ENCODE assay signal across 1 cellular context in the genomic region with DNA sequence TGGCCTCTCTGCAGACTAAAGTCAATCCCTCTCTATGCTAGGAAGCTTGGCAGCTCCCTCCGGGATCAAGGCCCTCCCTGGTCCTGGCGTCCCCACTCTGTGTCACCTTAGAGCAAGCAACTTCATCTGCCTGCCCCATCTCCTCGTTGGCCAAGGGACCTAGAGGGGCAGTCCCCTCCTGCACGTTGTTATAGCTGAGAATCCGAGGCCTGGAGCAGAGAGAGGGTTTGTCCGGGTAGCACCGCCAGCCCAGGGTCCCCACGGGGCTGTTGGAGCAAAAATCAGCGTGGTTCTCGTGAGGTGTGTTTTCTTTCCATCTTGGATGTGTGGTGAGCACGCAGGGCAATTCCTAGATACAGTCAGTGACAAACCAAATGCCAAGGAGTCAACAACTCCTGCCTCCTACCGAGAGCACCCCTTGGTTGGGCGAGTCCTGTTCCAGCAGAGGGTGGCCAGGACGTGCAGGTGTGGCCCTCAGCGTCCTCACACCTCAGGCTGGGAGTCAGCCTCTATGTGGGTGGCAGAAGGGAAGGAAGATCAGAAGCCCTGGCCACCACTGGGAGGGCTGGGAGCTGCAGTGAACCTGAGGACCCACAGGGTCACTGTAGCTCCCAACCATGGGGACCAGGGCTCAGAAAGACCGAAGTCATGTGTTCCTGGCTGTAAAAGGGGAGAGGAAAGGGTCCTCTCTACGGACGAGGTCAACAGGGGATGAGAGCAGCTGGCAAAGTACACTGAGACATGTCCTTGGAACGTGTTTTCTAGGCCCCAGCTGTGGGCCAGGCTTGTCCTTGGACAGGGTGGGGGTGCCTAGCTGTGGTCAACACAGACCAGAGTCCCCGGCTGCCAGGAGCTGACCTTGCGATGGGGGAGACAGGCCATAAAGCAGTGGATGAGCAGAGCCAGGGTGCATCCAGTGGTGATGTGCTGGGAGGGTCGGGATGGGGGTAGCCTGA.
TF ChIP-seq lines count a peak whose summit lies in the region.

No MANE protein-coding gene starts in this region.

TF ChIP-seq in HepG2, 621 proteins besides CTCF, POLR2A, EP300 and RAD21 (continued from another document and continues in another):
- no peak for TF ChIP-seq SMC3 (IDR thresholded peaks at IDR 0.05; ENCODE audit: low read length)
- peak; percentile 92 for TF ChIP-seq ZNF205 (CRISPR knock-in tag; IDR thresholded peaks at IDR 0.05)
- TF ChIP-seq SP5 (CRISPR knock-in tag; IDR thresholded peaks at IDR 0.05; ENCODE audit: borderline replicate concordance, low read depth): peak; percentile 75
- TF ChIP-seq, protein P1, sequence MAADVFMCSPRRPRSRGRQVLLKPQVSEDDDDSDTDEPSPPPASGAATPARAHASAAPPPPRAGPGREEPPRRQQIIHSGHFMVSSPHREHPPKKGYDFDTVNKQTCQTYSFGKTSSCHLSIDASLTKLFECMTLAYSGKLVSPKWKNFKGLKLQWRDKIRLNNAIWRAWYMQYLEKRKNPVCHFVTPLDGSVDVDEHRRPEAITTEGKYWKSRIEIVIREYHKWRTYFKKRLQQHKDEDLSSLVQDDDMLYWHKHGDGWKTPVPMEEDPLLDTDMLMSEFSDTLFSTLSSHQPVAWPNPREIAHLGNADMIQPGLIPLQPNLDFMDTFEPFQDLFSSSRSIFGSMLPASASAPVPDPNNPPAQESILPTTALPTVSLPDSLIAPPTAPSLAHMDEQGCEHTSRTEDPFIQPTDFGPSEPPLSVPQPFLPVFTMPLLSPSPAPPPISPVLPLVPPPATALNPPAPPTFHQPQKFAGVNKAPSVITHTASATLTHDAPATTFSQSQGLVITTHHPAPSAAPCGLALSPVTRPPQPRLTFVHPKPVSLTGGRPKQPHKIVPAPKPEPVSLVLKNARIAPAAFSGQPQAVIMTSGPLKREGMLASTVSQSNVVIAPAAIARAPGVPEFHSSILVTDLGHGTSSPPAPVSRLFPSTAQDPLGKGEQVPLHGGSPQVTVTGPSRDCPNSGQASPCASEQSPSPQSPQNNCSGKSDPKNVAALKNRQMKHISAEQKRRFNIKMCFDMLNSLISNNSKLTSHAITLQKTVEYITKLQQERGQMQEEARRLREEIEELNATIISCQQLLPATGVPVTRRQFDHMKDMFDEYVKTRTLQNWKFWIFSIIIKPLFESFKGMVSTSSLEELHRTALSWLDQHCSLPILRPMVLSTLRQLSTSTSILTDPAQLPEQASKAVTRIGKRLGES (CRISPR knock-in tag; IDR thresholded peaks at IDR 0.05; ENCODE audit: borderline replicate concordance): no peak
- peak; percentile 95 for TF ChIP-seq ZBTB7B (CRISPR knock-in tag; IDR thresholded peaks at IDR 0.05)
- no peak for TF ChIP-seq HMGA1 (CRISPR knock-in tag; conservative IDR thresholded peaks at IDR 0.05)
- TF ChIP-seq, protein P2, sequence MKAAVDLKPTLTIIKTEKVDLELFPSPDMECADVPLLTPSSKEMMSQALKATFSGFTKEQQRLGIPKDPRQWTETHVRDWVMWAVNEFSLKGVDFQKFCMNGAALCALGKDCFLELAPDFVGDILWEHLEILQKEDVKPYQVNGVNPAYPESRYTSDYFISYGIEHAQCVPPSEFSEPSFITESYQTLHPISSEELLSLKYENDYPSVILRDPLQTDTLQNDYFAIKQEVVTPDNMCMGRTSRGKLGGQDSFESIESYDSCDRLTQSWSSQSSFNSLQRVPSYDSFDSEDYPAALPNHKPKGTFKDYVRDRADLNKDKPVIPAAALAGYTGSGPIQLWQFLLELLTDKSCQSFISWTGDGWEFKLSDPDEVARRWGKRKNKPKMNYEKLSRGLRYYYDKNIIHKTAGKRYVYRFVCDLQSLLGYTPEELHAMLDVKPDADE (CRISPR knock-in tag; IDR thresholded peaks at IDR 0.05): 0 out of 2 replicates have a peak, but pooled peaks have one; percentile 68
- no peak; the same call in 1 of the 2 replicates for TF ChIP-seq THAP9 (CRISPR knock-in tag; IDR thresholded peaks at IDR 0.05; ENCODE audit: borderline replicate concordance)
- TF ChIP-seq, protein P3, sequence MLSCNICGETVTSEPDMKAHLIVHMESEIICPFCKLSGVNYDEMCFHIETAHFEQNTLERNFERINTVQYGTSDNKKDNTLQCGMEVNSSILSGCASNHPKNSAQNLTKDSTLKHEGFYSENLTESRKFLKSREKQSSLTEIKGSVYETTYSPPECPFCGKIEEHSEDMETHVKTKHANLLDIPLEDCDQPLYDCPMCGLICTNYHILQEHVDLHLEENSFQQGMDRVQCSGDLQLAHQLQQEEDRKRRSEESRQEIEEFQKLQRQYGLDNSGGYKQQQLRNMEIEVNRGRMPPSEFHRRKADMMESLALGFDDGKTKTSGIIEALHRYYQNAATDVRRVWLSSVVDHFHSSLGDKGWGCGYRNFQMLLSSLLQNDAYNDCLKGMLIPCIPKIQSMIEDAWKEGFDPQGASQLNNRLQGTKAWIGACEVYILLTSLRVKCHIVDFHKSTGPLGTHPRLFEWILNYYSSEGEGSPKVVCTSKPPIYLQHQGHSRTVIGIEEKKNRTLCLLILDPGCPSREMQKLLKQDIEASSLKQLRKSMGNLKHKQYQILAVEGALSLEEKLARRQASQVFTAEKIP (CRISPR knock-in tag; IDR thresholded peaks at IDR 0.05; ENCODE audit: borderline replicate concordance): no peak
- no peak for TF ChIP-seq ZNF850 (CRISPR knock-in tag; conservative IDR thresholded peaks at IDR 0.05)
- TF ChIP-seq ZNF547 (CRISPR knock-in tag; IDR thresholded peaks at IDR 0.05): 0 out of 2 replicates have a peak, but pooled peaks have one; percentile 40
- no peak for TF ChIP-seq ZNF589 (CRISPR knock-in tag; conservative IDR thresholded peaks at IDR 0.05)
- TF ChIP-seq CC2D1A (CRISPR knock-in tag; IDR thresholded peaks at IDR 0.05): no peak
- TF ChIP-seq ZNF557 (CRISPR knock-in tag; IDR thresholded peaks at IDR 0.05): peak; percentile 49; the same call in 1 of the 2 replicates
- peak; percentile 98 for TF ChIP-seq ZNF607 (CRISPR knock-in tag; IDR thresholded peaks at IDR 0.05; ENCODE audit: borderline replicate concordance)
- no peak for TF ChIP-seq FOXM1 (CRISPR knock-in tag; IDR thresholded peaks at IDR 0.05)
- no peak for TF ChIP-seq ZFP62 (CRISPR knock-in tag; IDR thresholded peaks at IDR 0.05)
- TF ChIP-seq BCL6 (CRISPR knock-in tag; IDR thresholded peaks at IDR 0.05): peak; percentile 88
- peak; percentile 74 for TF ChIP-seq MEIS2 (CRISPR knock-in tag; IDR thresholded peaks at IDR 0.05)
- peak; percentile 91 for TF ChIP-seq TSC22D2 (CRISPR knock-in tag; IDR thresholded peaks at IDR 0.05; ENCODE audit: borderline replicate concordance)
- peak; percentile 94 for TF ChIP-seq TARDBP (CRISPR knock-in tag; IDR thresholded peaks at IDR 0.05)
- no peak for TF ChIP-seq ZNF703 (CRISPR knock-in tag; IDR thresholded peaks at IDR 0.05; ENCODE audit: borderline replicate concordance)
- TF ChIP-seq ZNF337 (CRISPR knock-in tag; IDR thresholded peaks at IDR 0.05; ENCODE audit: borderline replicate concordance, low read depth): no peak
- TF ChIP-seq SRY (CRISPR knock-in tag; IDR thresholded peaks at IDR 0.05): no peak
- peak; percentile 97 for TF ChIP-seq IRF2 (CRISPR knock-in tag; IDR thresholded peaks at IDR 0.05)
- peak; percentile 98 for TF ChIP-seq HDAC2 (CRISPR knock-in tag; IDR thresholded peaks at IDR 0.05)
- TF ChIP-seq MIER3 (CRISPR knock-in tag; IDR thresholded peaks at IDR 0.05; ENCODE audit: borderline replicate concordance): peak; percentile 97; the same call in 1 of the 2 replicates
- TF ChIP-seq ZZZ3 (CRISPR knock-in tag; IDR thresholded peaks at IDR 0.05; ENCODE audit: borderline replicate concordance): peak; percentile 85; the same call in 1 of the 2 replicates
- TF ChIP-seq, protein P4, sequence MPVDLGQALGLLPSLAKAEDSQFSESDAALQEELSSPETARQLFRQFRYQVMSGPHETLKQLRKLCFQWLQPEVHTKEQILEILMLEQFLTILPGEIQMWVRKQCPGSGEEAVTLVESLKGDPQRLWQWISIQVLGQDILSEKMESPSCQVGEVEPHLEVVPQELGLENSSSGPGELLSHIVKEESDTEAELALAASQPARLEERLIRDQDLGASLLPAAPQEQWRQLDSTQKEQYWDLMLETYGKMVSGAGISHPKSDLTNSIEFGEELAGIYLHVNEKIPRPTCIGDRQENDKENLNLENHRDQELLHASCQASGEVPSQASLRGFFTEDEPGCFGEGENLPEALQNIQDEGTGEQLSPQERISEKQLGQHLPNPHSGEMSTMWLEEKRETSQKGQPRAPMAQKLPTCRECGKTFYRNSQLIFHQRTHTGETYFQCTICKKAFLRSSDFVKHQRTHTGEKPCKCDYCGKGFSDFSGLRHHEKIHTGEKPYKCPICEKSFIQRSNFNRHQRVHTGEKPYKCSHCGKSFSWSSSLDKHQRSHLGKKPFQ (CRISPR knock-in tag; IDR thresholded peaks at IDR 0.05; ENCODE audit: insufficient replicate concordance): peak; percentile 48
- TF ChIP-seq, protein P5, sequence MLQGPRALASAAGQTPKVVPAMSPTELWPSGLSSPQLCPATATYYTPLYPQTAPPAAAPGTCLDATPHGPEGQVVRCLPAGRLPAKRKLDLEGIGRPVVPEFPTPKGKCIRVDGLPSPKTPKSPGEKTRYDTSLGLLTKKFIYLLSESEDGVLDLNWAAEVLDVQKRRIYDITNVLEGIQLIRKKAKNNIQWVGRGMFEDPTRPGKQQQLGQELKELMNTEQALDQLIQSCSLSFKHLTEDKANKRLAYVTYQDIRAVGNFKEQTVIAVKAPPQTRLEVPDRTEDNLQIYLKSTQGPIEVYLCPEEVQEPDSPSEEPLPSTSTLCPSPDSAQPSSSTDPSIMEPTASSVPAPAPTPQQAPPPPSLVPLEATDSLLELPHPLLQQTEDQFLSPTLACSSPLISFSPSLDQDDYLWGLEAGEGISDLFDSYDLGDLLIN (CRISPR knock-in tag; IDR thresholded peaks at IDR 0.05; ENCODE audit: borderline replicate concordance): no peak
- TF ChIP-seq, protein P6, sequence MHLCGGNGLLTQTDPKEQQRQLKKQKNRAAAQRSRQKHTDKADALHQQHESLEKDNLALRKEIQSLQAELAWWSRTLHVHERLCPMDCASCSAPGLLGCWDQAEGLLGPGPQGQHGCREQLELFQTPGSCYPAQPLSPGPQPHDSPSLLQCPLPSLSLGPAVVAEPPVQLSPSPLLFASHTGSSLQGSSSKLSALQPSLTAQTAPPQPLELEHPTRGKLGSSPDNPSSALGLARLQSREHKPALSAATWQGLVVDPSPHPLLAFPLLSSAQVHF (CRISPR knock-in tag; IDR thresholded peaks at IDR 0.05): no peak
- TF ChIP-seq PAXIP1 (CRISPR knock-in tag; conservative IDR thresholded peaks at IDR 0.05): peak; percentile 99
- TF ChIP-seq DMAP1 (CRISPR knock-in tag; IDR thresholded peaks at IDR 0.05): no peak
- peak; percentile 61; the same call in 1 of the 2 replicates for TF ChIP-seq KLF12 (CRISPR knock-in tag; IDR thresholded peaks at IDR 0.05; ENCODE audit: borderline replicate concordance)
- TF ChIP-seq SNAI1 (CRISPR knock-in tag; IDR thresholded peaks at IDR 0.05; ENCODE audit: borderline replicate concordance): no peak
- no peak for TF ChIP-seq CHCHD3 (CRISPR knock-in tag; IDR thresholded peaks at IDR 0.05)
- TF ChIP-seq ZNF17 (CRISPR knock-in tag; IDR thresholded peaks at IDR 0.05): no peak
- TF ChIP-seq, protein P7, sequence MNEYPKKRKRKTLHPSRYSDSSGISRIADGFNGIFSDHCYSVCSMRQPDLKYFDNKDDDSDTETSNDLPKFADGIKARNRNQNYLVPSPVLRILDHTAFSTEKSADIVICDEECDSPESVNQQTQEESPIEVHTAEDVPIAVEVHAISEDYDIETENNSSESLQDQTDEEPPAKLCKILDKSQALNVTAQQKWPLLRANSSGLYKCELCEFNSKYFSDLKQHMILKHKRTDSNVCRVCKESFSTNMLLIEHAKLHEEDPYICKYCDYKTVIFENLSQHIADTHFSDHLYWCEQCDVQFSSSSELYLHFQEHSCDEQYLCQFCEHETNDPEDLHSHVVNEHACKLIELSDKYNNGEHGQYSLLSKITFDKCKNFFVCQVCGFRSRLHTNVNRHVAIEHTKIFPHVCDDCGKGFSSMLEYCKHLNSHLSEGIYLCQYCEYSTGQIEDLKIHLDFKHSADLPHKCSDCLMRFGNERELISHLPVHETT (CRISPR knock-in tag; conservative IDR thresholded peaks at IDR 0.05): no peak
